Comparison of ENCODE assay signal across 22 cellular contexts in the genomic region with DNA sequence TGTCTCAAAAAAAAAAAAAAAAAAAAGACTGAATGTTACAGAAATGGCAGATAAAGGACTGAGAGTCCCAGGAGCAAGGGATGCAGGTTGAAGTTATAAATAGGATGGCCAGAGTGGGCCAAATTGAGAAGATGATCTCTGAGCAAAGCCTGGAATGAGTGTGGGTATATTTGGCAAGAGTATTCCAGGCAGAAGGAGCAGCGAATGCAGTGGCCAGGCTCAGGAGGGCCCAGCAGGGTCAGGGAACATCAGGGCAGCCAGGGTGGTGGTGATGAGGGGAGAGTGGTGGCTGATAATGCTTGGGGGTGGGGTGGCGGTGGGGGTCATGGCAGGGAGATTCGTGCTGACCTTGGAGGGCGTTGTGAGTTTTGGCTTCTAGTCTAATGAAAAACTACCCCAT.
DNase-seq lines count a peak whose midpoint lies in the region; ATAC-seq and TF ChIP-seq lines count a peak whose summit lies in the region.
"Had no signal": no experiment of that assay in that cellular context is flagged by ENCODE, and none has a peak within 500 bp of the region (broad histone marks: within the 10 kb centered on the region; RNA-seq: fewer than 3 reads in every experiment).

No MANE protein-coding gene starts in this region.

- peak; percentile 50 for ATAC-seq in Right ventricle myocardium inferior
- ATAC-seq in psoas muscle: peak; percentile 27 to 58 (median 48)
- no peak for ATAC-seq in effector memory CD8-positive, alpha-beta T cell (replicated peaks)
- ATAC-seq: CD8-positive, alpha-beta T cell had no signal

- TF ChIP-seq POLR2A in adrenal gland (IDR thresholded peaks at IDR 0.05): no peak

- no peaks in the 10 kb centered on the region for H3K9me3 Mint-ChIP-seq in effector memory CD8-positive, alpha-beta T cell
- H3K9me3 Mint-ChIP-seq: CD8-positive, alpha-beta T cell had no signal

- H3K36me3 ChIP-seq in right atrium auricular region (no peaks in the 10 kb centered on the region), psoas muscle (ENCODE audit: insufficient read depth in 1 of 2, low read depth in 1 of 2) (no peaks in the 10 kb centered on the region), adrenal gland (replicated peaks in 1 of 2) (no peaks in the 10 kb centered on the region)
- H3K36me3 ChIP-seq: BLaER1, HAP-1 had no signal

- TF ChIP-seq CTCF in right atrium auricular region (IDR thresholded peaks at IDR 0.05) (no peak), psoas muscle (IDR thresholded peaks at IDR 0.05) (no peak), adrenal gland (IDR thresholded peaks at IDR 0.05) (no peak)

- no peaks in the 10 kb centered on the region for H3K36me3 Mint-ChIP-seq in effector memory CD8-positive, alpha-beta T cell (ENCODE audit: insufficient read depth)
- H3K36me3 Mint-ChIP-seq: CD4-positive, CD25-positive, alpha-beta regulatory T cell; CD8-positive, alpha-beta T cell had no signal

- no peak overlapping the region for H3K27ac Mint-ChIP-seq in effector memory CD8-positive, alpha-beta T cell
- H3K27ac Mint-ChIP-seq: B cell; CD4-positive, CD25-positive, alpha-beta regulatory T cell; CD8-positive, alpha-beta T cell; HFFc6 had no signal

- no peak overlapping the region for H3K4me3 ChIP-seq in right atrium auricular region
- no peak overlapping the region for H3K4me3 ChIP-seq in psoas muscle
- no peak overlapping the region for H3K4me3 ChIP-seq in adrenal gland
- H3K4me3 ChIP-seq: BLaER1, HAP-1 had no signal

- H3K27me3 ChIP-seq in right atrium auricular region (no peaks in the 10 kb centered on the region), psoas muscle (ENCODE audit: insufficient read depth in 3 of 3, low read length in 2 of 3) (peaks cover 0 to 9% (median 0%) of the 10 kb centered on the region in 3 donors), adrenal gland (no peaks in the 10 kb centered on the region)
- H3K27me3 ChIP-seq: BLaER1 had no signal

- intact Hi-C loops in Right ventricle myocardium inferior (cut with DNase I) (no loop called here), cardiac septum (cut with DNase I) (no loop called here), psoas muscle (cut with DNase I) (no loop called here), adrenal gland (cut with DNase I) (no loop called here)

- H3K4me3 Mint-ChIP-seq in effector memory CD8-positive, alpha-beta T cell: no peak overlapping the region
- H3K4me3 Mint-ChIP-seq: B cell; CD4-positive, CD25-positive, alpha-beta regulatory T cell; CD8-positive, alpha-beta T cell; HFFc6 had no signal

- WGBS in psoas muscle, 3 donors: 44 to 52% (median 50%) methylated on average over 4 of the region's 4 CpGs
- 44 to 74% (median 63%) methylated on average over 4 of the region's 4 CpGs for WGBS in adrenal gland, 4 donors

- peaks cover 0 to 8% of the 10 kb centered on the region in 2 donors for H3K4me1 ChIP-seq in right atrium auricular region
- H3K4me1 ChIP-seq in psoas muscle: no peaks in the 10 kb centered on the region
- no peaks in the 10 kb centered on the region for H3K4me1 ChIP-seq in adrenal gland (replicated peaks in 1 of 2)
- H3K4me1 ChIP-seq: BLaER1, Caco-2, HAP-1 had no signal

- peaks cover 39 to 58% of the 10 kb centered on the region in 2 donors for H3K27me3 Mint-ChIP-seq in effector memory CD8-positive, alpha-beta T cell

- peak overlapping the region in 1 of 2 donors; percentile 29 for H3K27ac ChIP-seq in right atrium auricular region
- no peak overlapping the region for H3K27ac ChIP-seq in psoas muscle
- no peak overlapping the region for H3K27ac ChIP-seq in adrenal gland
- H3K27ac ChIP-seq: 22Rv1, BLaER1, C4-2B had no signal

- DNase-seq in Right ventricle myocardium inferior (ENCODE audit: missing footprints): no peak
- no peak for DNase-seq in right atrium auricular region (ENCODE audit: low spot score)
- DNase-seq in cardiac septum (ENCODE audit: low spot score): peak; percentile 53
- peak; percentile 30 for DNase-seq in myocyte (ENCODE audit: low read depth)
- DNase-seq in psoas muscle: no peak
- DNase-seq in effector memory CD8-positive, alpha-beta T cell: no peak
- no peak for DNase-seq in adrenal gland
- no peak for DNase-seq in NK-92 treated with Interleukin-12 subunit alpha and Interleukin-12 subunit beta, amount 100 ng/mL, for 24 hours (lab: John Stamatoyannopoulos, UW)
- DNase-seq: Caco-2; CD4-positive, CD25-positive, alpha-beta regulatory T cell; CD8-positive, alpha-beta T cell; DMS 273 treated with DMSO at 0.1 percent for 48 hours; DMS79; EL; GF-D8; GOT3; HFFc6 had no signal

- H3K9me3 ChIP-seq in right atrium auricular region (no peaks in the 10 kb centered on the region), psoas muscle (no peaks in the 10 kb centered on the region), adrenal gland (replicated peaks in 1 of 3) (no peaks in the 10 kb centered on the region)
- H3K9me3 ChIP-seq: BLaER1, Caco-2, HAP-1 had no signal

- H3K4me1 Mint-ChIP-seq in effector memory CD8-positive, alpha-beta T cell (ENCODE audit: low read depth in 2 of 2): no peaks in the 10 kb centered on the region
- H3K4me1 Mint-ChIP-seq: B cell; CD4-positive, CD25-positive, alpha-beta regulatory T cell had no signal

Comparison
In these comparisons a context has a peak if more than half of its experiments do, and no peak if none do; other contexts are left out.
1. DNase-seq: peak in cardiac septum (single experiment) and myocyte (single experiment); none in Right ventricle myocardium inferior (single experiment), right atrium auricular region (single experiment), psoas muscle (0 of 2), effector memory CD8-positive, alpha-beta T cell (0 of 3), adrenal gland (0 of 7) and NK-92 treated with Interleukin-12 subunit alpha and Interleukin-12 subunit beta, amount 100 ng/mL, for 24 hours (single experiment).